Comparison of ENCODE assay signal across 10 cellular contexts in genomic region chr5:145811834-145812625, GRCh38. TPM values are rescaled to one million over a fixed set of nuclear protein-coding genes. Genes with fewer than 3 reads are reported as not detected.
DNase-seq lines count a peak whose midpoint lies in the region; ATAC-seq and TF ChIP-seq lines count a peak whose summit lies in the region.
"Had no signal": no experiment of that assay in that cellular context is flagged by ENCODE, and none has a peak within 500 bp of the region (broad histone marks: within the 10 kb centered on the region; RNA-seq: fewer than 3 reads in every experiment).

No MANE protein-coding gene starts in this region.

- no peak overlapping the region for H3K9ac ChIP-seq in SK-N-SH

- H3K4me3 Mint-ChIP-seq in T-cell, result no peak overlapping the region

- H3F3A ChIP-seq in SK-N-SH (replicated peaks; ENCODE audit: insufficient read depth), result no peaks in the 10 kb centered on the region

- DNase-seq in NCI-H345 (lab: John Stamatoyannopoulos, UW) (peak; percentile 30), NCI-H345 treated with DMSO at 0.1 percent for 48 hours (lab: John Stamatoyannopoulos, UW; ENCODE audit: unreplicated experiment) (no peak), SK-N-SH (no peak), Right ventricle myocardium superior (no peak), T-cell (no peak), ecto neural progenitor cell (ENCODE audit: low spot score) (no peak)
- DNase-seq: NCI-H1048 had no signal

- no peak for TF ChIP-seq EP300 in SK-N-SH (IDR thresholded peaks at IDR 0.05; ENCODE audit: borderline replicate concordance in 1 of 2, low read depth in 1 of 2, low read length in 1 of 2)

- H3K27me3 ChIP-seq in SK-N-SH (ENCODE audit: insufficient read depth), result no peaks in the 10 kb centered on the region

- no peak overlapping the region for H3K4me3 ChIP-seq in SK-N-SH (ENCODE audit: low read depth in 2 of 2, low read length in 1 of 2)
- H3K4me3 ChIP-seq: coronary artery had no signal

- H3K36me3 Mint-ChIP-seq in T-cell, result no peaks in the 10 kb centered on the region

- H3K4me1 ChIP-seq in SK-N-SH (ENCODE audit: control insufficient read depth in 1 of 2, insufficient read depth in 2 of 2, low read depth in 1 of 2, low read length in 1 of 2), result no peaks in the 10 kb centered on the region

- peaks cover 0 to 6% of the 10 kb centered on the region in 2 experiments for H3K36me3 ChIP-seq in SK-N-SH (replicated peaks in 1 of 2; ENCODE audit: control insufficient read depth in 1 of 2, insufficient read depth in 2 of 2, low read length in 1 of 2)

- POLR2A ChIA-PET in SK-N-SH (lab: Yijun Ruan, JAX) (no interaction called here), T-cell (lab: Charles Lee) (no interaction called here)

- H4K20me1 ChIP-seq in SK-N-SH (ENCODE audit: insufficient read depth), result no peaks in the 10 kb centered on the region

- CTCF ChIA-PET in SK-N-SH (lab: Yijun Ruan, JAX), result interaction anchor here (1.0 to 1.8 kb wide), 4 partner anchors 12 to 1606 kb away, joined by 3 to 8 read pairs (median 4); no protein-coding TSS in a partner anchor
- CTCF ChIA-PET in T-cell (lab: Charles Lee), result interaction anchor here (0.6 kb wide), 2 partner anchors 9 to 235 kb away, joined by 4 to 5 read pairs; no protein-coding TSS in a partner anchor

- H3K27me3 Mint-ChIP-seq in T-cell, result no peaks in the 10 kb centered on the region

- no peak overlapping the region for H3K27ac Mint-ChIP-seq in T-cell

- no peaks in the 10 kb centered on the region for H3K79me2 ChIP-seq in SK-N-SH (ENCODE audit: insufficient read depth)

- no peak overlapping the region for H2AFZ ChIP-seq in SK-N-SH (ENCODE audit: low read depth)

- H3K9me3 Mint-ChIP-seq in T-cell, result no peaks in the 10 kb centered on the region

- TF ChIP-seq CTCF in SK-N-SH (IDR thresholded peaks at IDR 0.05), result peak; percentile 48

- WGBS in SK-N-SH (ENCODE audit: low lambda C conversion rate), result 84% methylated on average over 3 of the region's 3 CpGs

- ATAC-seq in Right ventricle myocardium superior (ENCODE audit: poor library complexity), result peak; percentile 85
- ATAC-seq in HG02588 (IDR thresholded peaks at IDR 0.05; ENCODE audit: unreplicated experiment), result no peak
- ATAC-seq in T-cell (replicated peaks in 1 of 4), result no peak

- no peaks in the 10 kb centered on the region for H3K4me1 Mint-ChIP-seq in T-cell

- intact Hi-C loops in Right ventricle myocardium superior (cut with DNase I), result no loop called here

- TF ChIP-seq RAD21 in SK-N-SH (IDR thresholded peaks at IDR 0.05; ENCODE audit: low read length), result peak; percentile 59

- H3K9me3 ChIP-seq in SK-N-SH, result no peaks in the 10 kb centered on the region

- no peaks in the 10 kb centered on the region for H3K9me2 ChIP-seq in SK-N-SH

- no peak overlapping the region for H3K4me2 ChIP-seq in SK-N-SH

- H3K27ac ChIP-seq in SK-N-SH (ENCODE audit: low read depth in 2 of 2, low read length in 1 of 2), result no peak overlapping the region
- H3K27ac ChIP-seq in temporal lobe (ENCODE audit: low read depth, low read length), result peak overlapping the region; percentile 9
- H3K27ac ChIP-seq: coronary artery had no signal

TF ChIP-seq in SK-N-SH, 30 proteins besides CTCF, POLR2A, EP300 and RAD21:
- TF ChIP-seq SMC3 (IDR thresholded peaks at IDR 0.05; ENCODE audit: low read depth, low read length) (peak; percentile 30), RXRA (IDR thresholded peaks at IDR 0.05; ENCODE audit: borderline replicate concordance, low read depth) (no peak)

RNA-seq across cellular contexts. Expression of gene PRELID2, which starts 23.1 kb away (rescaled TPM):
- 3.8 and 5.3 TPM in 2 replicates for polyA plus RNA-seq in SK-N-SH (2012; rRNA removed)
- polyA plus RNA-seq in SK-N-SH (2012; cell fraction: cytosol; rRNA removed), result 5.6 and 6.8 TPM in 2 replicates
- polyA plus RNA-seq in SK-N-SH (2012; cell fraction: nucleus; rRNA removed), result 2.6 and 3.1 TPM in 2 replicates
- 41.2 TPM for total RNA-seq in Right ventricle myocardium superior
- total RNA-seq in temporal lobe, result 16.7 TPM
- 1 to 10 TPM in 2 of 5 donors, under 1 TPM in 3; 0.23 to 1.9 (median 0.69) TPM for total RNA-seq in T-cell
